In the genomic region with DNA sequence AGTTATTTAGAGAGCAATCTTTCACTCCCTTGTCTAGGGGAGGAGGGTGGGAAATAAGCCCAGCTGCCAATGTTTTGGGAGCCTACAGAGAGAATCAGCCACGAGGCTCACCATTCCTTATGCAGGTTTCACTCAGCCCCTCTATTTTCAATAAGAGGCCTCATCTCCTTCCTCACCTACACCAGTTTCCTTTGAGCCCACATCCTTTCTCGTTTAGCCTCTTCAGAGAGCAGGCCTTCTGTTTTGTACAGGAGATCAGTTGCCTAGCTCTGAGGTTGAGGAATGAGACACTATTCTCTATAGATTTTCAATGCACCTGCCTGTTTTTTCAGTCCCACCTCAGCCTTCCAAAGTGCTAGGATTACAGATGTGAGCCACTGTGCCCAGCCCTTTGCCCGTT, we compare ENCODE assay signal across 13 cellular contexts. TPM values are rescaled to one million over a fixed set of nuclear protein-coding genes. Genes with fewer than 3 reads are reported as not detected.
DNase-seq lines count a peak whose midpoint lies in the region; ATAC-seq and TF ChIP-seq lines count a peak whose summit lies in the region.
"Had no signal": no experiment of that assay in that cellular context is flagged by ENCODE, and none has a peak within 500 bp of the region (broad histone marks: within the 10 kb centered on the region; RNA-seq: fewer than 3 reads in every experiment).

No MANE protein-coding gene starts in this region.

- peak; percentile 80 for ATAC-seq in GM21786 (IDR thresholded peaks at IDR 0.05; ENCODE audit: unreplicated experiment)
- peak; percentile 99 for ATAC-seq in stimulated activated naive CD8-positive, alpha-beta T cell treated with anti-CD3 and anti-CD28 coated beads, Interleukin-15, amount 100 ng/mL, for 72 hours
- no peak for ATAC-seq in effector memory CD8-positive, alpha-beta T cell (replicated peaks)
- ATAC-seq: upper lobe of right lung had no signal

- no peaks in the 10 kb centered on the region for H3K9me2 ChIP-seq in Loucy (replicated peaks; ENCODE audit: low read depth, low read length)

- POLR2A ChIA-PET in MCF 10A (lab: Yijun Ruan, JAX), result no interaction called here

- BruUV-seq in MCF 10A (replicated peaks; lab: Mats Ljungman, UMichigan), result no TSS peak
- no TSS peak for BruUV-seq in mammary epithelial cell (replicated peaks; lab: Mats Ljungman, UMichigan)

- H3K36me3 Mint-ChIP-seq in MCF 10A (ENCODE audit: insufficient read depth, unreplicated experiment), result peaks cover 81% of the 10 kb centered on the region
- H3K36me3 Mint-ChIP-seq in effector memory CD8-positive, alpha-beta T cell (ENCODE audit: insufficient read depth), result peaks cover 32% of the 10 kb centered on the region

- H3K27me3 ChIP-seq in mammary epithelial cell (ENCODE audit: insufficient read depth, low read length) (no peaks in the 10 kb centered on the region), Loucy (ENCODE audit: insufficient read depth, low read length, poor library complexity, severe bottlenecking) (no peaks in the 10 kb centered on the region)
- H3K27me3 ChIP-seq: upper lobe of right lung had no signal

- CTCF ChIA-PET in MCF 10A (lab: Yijun Ruan, JAX), result interaction anchor here (0.5 to 1.5 kb wide), 3 partner anchors 18 to 540 kb away, joined by 3 to 4 read pairs (median 3); partner anchors contain the start of gene SNAPC1
- CTCF ChIA-PET in mammary epithelial cell (lab: Charles Lee; ENCODE audit: low non-redundant PET), result interaction anchor here (0.6 kb wide), 1 partner anchor 310 kb away, joined by 5 read pairs; no protein-coding TSS in a partner anchor

- H3K36me3 ChIP-seq in mammary epithelial cell (ENCODE audit: insufficient read depth, low read length) (peaks cover 30% of the 10 kb centered on the region), Loucy (ENCODE audit: insufficient read depth, low read length) (peaks cover 60% of the 10 kb centered on the region; the same call in 1 of the 2 replicates)

- no peaks in the 10 kb centered on the region for H3F3A ChIP-seq in Loucy (ENCODE audit: low read depth)

- H3K4me1 ChIP-seq in mammary epithelial cell (ENCODE audit: insufficient read depth, low read length) (no peaks in the 10 kb centered on the region), Loucy (ENCODE audit: insufficient read depth, low read length, poor library complexity, severe bottlenecking) (peaks cover 16% of the 10 kb centered on the region)
- H3K4me1 ChIP-seq: upper lobe of right lung had no signal

- no peaks in the 10 kb centered on the region for H3K79me2 ChIP-seq in mammary epithelial cell (ENCODE audit: insufficient read depth, low read length)
- H3K79me2 ChIP-seq in Loucy (ENCODE audit: insufficient read depth, low read length), result no peaks in the 10 kb centered on the region

- no peaks in the 10 kb centered on the region for H3K9me3 Mint-ChIP-seq in MCF 10A (ENCODE audit: unreplicated experiment)
- H3K9me3 Mint-ChIP-seq in stimulated activated naive CD8-positive, alpha-beta T cell treated with anti-CD3 and anti-CD28 coated beads, Interleukin-15, amount 100 ng/mL, for 72 hours, result no peaks in the 10 kb centered on the region
- no peaks in the 10 kb centered on the region for H3K9me3 Mint-ChIP-seq in effector memory CD8-positive, alpha-beta T cell
- H3K9me3 Mint-ChIP-seq: naive B cell had no signal

- WGBS in mammary epithelial cell (ENCODE audit: low coverage, missing lambda C conversion rate), result 99% methylated on average over 3 of the region's 3 CpGs

- H3K9me3 ChIP-seq in mammary epithelial cell (replicated peaks; ENCODE audit: insufficient read depth, low read length) (no peaks in the 10 kb centered on the region), Loucy (ENCODE audit: insufficient read depth, low read depth, low read length) (no peaks in the 10 kb centered on the region)
- H3K9me3 ChIP-seq: upper lobe of right lung had no signal

- no peak overlapping the region for H3K4me3 Mint-ChIP-seq in MCF 10A (ENCODE audit: unreplicated experiment)
- peak overlapping the region; percentile 60 to 71 for H3K4me3 Mint-ChIP-seq in stimulated activated naive CD8-positive, alpha-beta T cell treated with anti-CD3 and anti-CD28 coated beads, Interleukin-15, amount 100 ng/mL, for 72 hours
- no peak overlapping the region for H3K4me3 Mint-ChIP-seq in effector memory CD8-positive, alpha-beta T cell
- H3K4me3 Mint-ChIP-seq: naive B cell had no signal

- DNase-seq in MCF 10A (ENCODE audit: unreplicated experiment) (no peak), mammary epithelial cell (no peak), SW480 (ENCODE audit: low spot score) (no peak), NCI-H1092 treated with DMSO at 0.1 percent for 48 hours (lab: John Stamatoyannopoulos, UW) (no peak)
- peak in 1 of 2 donors; percentile 43 for DNase-seq in stimulated activated naive CD8-positive, alpha-beta T cell treated with anti-CD3 and anti-CD28 coated beads, Interleukin-15, amount 100 ng/mL, for 72 hours
- no peak for DNase-seq in effector memory CD8-positive, alpha-beta T cell
- DNase-seq: naive B cell, NCI-H1417, NCI-H526, Right ventricle myocardium superior, upper lobe of right lung had no signal

- H3K27me3 Mint-ChIP-seq in MCF 10A (ENCODE audit: insufficient read depth, unreplicated experiment), result no peaks in the 10 kb centered on the region
- H3K27me3 Mint-ChIP-seq in stimulated activated naive CD8-positive, alpha-beta T cell treated with anti-CD3 and anti-CD28 coated beads, Interleukin-15, amount 100 ng/mL, for 72 hours, result no peaks in the 10 kb centered on the region
- H3K27me3 Mint-ChIP-seq in effector memory CD8-positive, alpha-beta T cell, result no peaks in the 10 kb centered on the region
- H3K27me3 Mint-ChIP-seq: naive B cell had no signal

- no peaks in the 10 kb centered on the region for H3K4me1 Mint-ChIP-seq in MCF 10A (ENCODE audit: insufficient read depth, unreplicated experiment)
- peaks cover 40% of the 10 kb centered on the region for H3K4me1 Mint-ChIP-seq in stimulated activated naive CD8-positive, alpha-beta T cell treated with anti-CD3 and anti-CD28 coated beads, Interleukin-15, amount 100 ng/mL, for 72 hours
- peaks cover 2 to 9% of the 10 kb centered on the region in 2 donors for H3K4me1 Mint-ChIP-seq in effector memory CD8-positive, alpha-beta T cell (ENCODE audit: low read depth in 2 of 2)

- peak overlapping the region; percentile 54 for H3K27ac Mint-ChIP-seq in MCF 10A (ENCODE audit: low read depth, unreplicated experiment)
- H3K27ac Mint-ChIP-seq in stimulated activated naive CD8-positive, alpha-beta T cell treated with anti-CD3 and anti-CD28 coated beads, Interleukin-15, amount 100 ng/mL, for 72 hours, result peak overlapping the region; percentile 94 to 97
- H3K27ac Mint-ChIP-seq in effector memory CD8-positive, alpha-beta T cell, result peak overlapping the region in 1 of 2 donors; percentile 9

- no peak overlapping the region for H3K4me2 ChIP-seq in mammary epithelial cell (ENCODE audit: insufficient read depth, low read depth, low read length)
- peak overlapping the region; percentile 40 for H3K4me2 ChIP-seq in Loucy (ENCODE audit: low read depth, low read length, poor library complexity, severe bottlenecking)

- TF ChIP-seq CTCF in MCF 10A (IDR thresholded peaks at IDR 0.05; ENCODE audit: unreplicated experiment) (no peak), mammary epithelial cell (conservative IDR thresholded peaks at IDR 0.05 in 1 of 2, IDR thresholded peaks at IDR 0.05 in 1 of 2; ENCODE audit: extremely low read depth in 1 of 2, insufficient read depth in 1 of 2, low read depth in 1 of 2, low read length in 2 of 2) (no peak), Loucy (conservative IDR thresholded peaks at IDR 0.05; ENCODE audit: low read length) (no peak)

- no peak overlapping the region for H3K9ac ChIP-seq in mammary epithelial cell (ENCODE audit: insufficient read depth, low read length)
- peak overlapping the region; percentile 31 for H3K9ac ChIP-seq in Loucy (ENCODE audit: low read depth, low read length, poor library complexity, severe bottlenecking)

- H3K4me3 ChIP-seq in mammary epithelial cell (replicated peaks in 1 of 3; ENCODE audit: insufficient read depth in 1 of 3, low read depth in 2 of 3, low read length in 3 of 3) (no peak overlapping the region), Loucy (ENCODE audit: low read length, poor library complexity, severe bottlenecking) (peak overlapping the region; percentile 10)
- H3K4me3 ChIP-seq: upper lobe of right lung had no signal

- H4K20me1 ChIP-seq in mammary epithelial cell (ENCODE audit: insufficient read depth, low read length), result no peaks in the 10 kb centered on the region
- H4K20me1 ChIP-seq in Loucy (ENCODE audit: insufficient read depth, low read length, poor library complexity, severe bottlenecking), result no peaks in the 10 kb centered on the region

- dilution Hi-C loops in mammary epithelial cell (cut with HindIII; ENCODE audit: low sequenced_read_pairs), result no loop called here

- in situ Hi-C loops in mammary epithelial cell (cut with MboI; ENCODE audit: low sequenced_read_pairs in 2 of 2), result no loop called here

- no peak overlapping the region for H2AFZ ChIP-seq in mammary epithelial cell (ENCODE audit: low read depth, low read length)
- no peak overlapping the region for H2AFZ ChIP-seq in Loucy (ENCODE audit: low read length)

- H3K27ac ChIP-seq in mammary epithelial cell (ENCODE audit: insufficient read depth, low read depth, low read length), result no peak overlapping the region
- H3K27ac ChIP-seq: upper lobe of right lung had no signal

- intact Hi-C loops in MCF 10A (cut with micrococcal nuclease) (no loop called here), mammary epithelial cell (cut with micrococcal nuclease) (no loop called here)

RNA-seq across cellular contexts. Expression of gene SNAPC1, which starts 17.9 kb away (rescaled TPM):
- total RNA-seq in MCF 10A (2022), result 18.4 and 21.0 TPM in 2 replicates
- total RNA-seq in mammary epithelial cell, result 10 to 100 TPM; 12.2 to 13.0 TPM
- 5.9 TPM for polyA plus RNA-seq in mammary epithelial cell
- polyA minus RNA-seq in mammary epithelial cell, result 4.4 TPM

RNA-seq across cellular contexts. Expression of gene SYT16, which starts 32.4 kb away (rescaled TPM):
- total RNA-seq in MCF 10A (2022) (0.25 TPM in 1 of 2 replicates, not detected in the other), mammary epithelial cell (1 to 10 TPM in 1 of 2 donors, under 1 TPM in 1; 0.17 to 1.8 TPM)
- 0.36 TPM for polyA plus RNA-seq in mammary epithelial cell
- polyA minus RNA-seq in mammary epithelial cell, result 0.88 TPM
- total RNA-seq: Right ventricle myocardium superior had no signal

Comparison
In these comparisons a context has a peak if more than half of its experiments do, and no peak if none do; other contexts are left out.
1. H3K4me3 Mint-ChIP-seq: peak in stimulated activated naive CD8-positive, alpha-beta T cell treated with anti-CD3 and anti-CD28 coated beads, Interleukin-15, amount 100 ng/mL, for 72 hours (2 of 2); none in MCF 10A (single experiment) and effector memory CD8-positive, alpha-beta T cell (0 of 2).